ENCODE assay signal across 25 cellular contexts in the genomic region with DNA sequence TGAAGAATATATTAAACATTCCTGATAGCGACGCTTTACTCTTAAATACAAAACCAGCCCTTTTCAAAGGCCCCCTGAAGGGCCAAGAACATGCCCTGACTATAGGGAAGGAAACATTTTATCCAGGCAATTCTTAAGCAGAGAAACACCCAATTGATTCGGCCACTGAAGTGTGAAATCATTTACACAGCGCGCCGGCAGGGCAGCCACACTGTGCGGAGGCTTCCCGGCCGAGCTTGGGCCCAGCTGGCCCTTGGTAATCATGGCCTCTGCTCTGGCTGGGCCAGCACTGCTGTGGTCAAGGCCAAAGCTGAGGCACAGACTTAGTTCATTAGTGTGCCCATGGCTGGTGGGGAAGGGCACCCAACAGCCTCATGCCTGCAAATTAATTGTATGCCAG.
"Had no signal": no experiment of that assay in that cellular context is flagged by ENCODE, and none has a peak within 500 bp of the region (broad histone marks: within the 10 kb centered on the region; RNA-seq: fewer than 3 reads in every experiment).

No MANE protein-coding gene starts in this region.

- H3K27ac Mint-ChIP-seq: naive thymus-derived CD4-positive, alpha-beta T cell; natural killer cell; nephron; stimulated activated naive B cell treated with anti-CD40 and anti-IgM and Interleukin-4, amounts not matched to agents 10 μg/mL and 1 μg/mL and 100 μg/mL, for 72 hours; stimulated activated naive CD8-positive, alpha-beta T cell treated with anti-CD3 and anti-CD28 coated beads, Interleukin-15, Interleukin-2, amounts not matched to agents 100 ng/mL and 50 ng/mL, for 24 hours had no signal

- DNase-seq: naive thymus-derived CD4-positive, alpha-beta T cell; natural killer cell; nucleus accumbens; pancreas; right cardiac atrium; right lobe of liver; sigmoid colon; small intestine; stimulated activated CD4-positive, alpha-beta T cell treated with anti-CD3 and anti-CD28 coated beads, Interleukin-15, amount 100 ng/mL, for 24 hours; stimulated activated CD4-positive, alpha-beta T cell treated with anti-CD3 and anti-CD28 coated beads, Interleukin-2, amount 100 ng/mL, for 24 hours; stimulated activated CD4-positive, alpha-beta T cell treated with anti-CD3 and anti-CD28 coated beads, Interleukin-2, amount 100 ng/mL, for 48 hours; stimulated activated CD4-positive, alpha-beta T cell treated with anti-CD3 and anti-CD28 coated beads, Interleukin-4, amount 100 ng/mL, for 24 hours; stimulated activated naive B cell treated with anti-CD40 and anti-IgM and Interleukin-4, amounts not matched to agents 10 μg/mL and 1 μg/mL and 100 μg/mL, for 72 hours; stimulated activated naive CD4-positive, alpha-beta T cell treated with Interleukin-2 at 50 U/mL for 16 hours; stomach; thyroid gland; trophoblast cell had no signal

- H3K4me3 ChIP-seq: pancreas, prostate gland, right lobe of liver, sigmoid colon, stomach, thoracic aorta, thyroid gland, tibial nerve, upper lobe of left lung, vagina had no signal

- ATAC-seq: naive thymus-derived CD4-positive, alpha-beta T cell; natural killer cell; pancreas; right cardiac atrium; right lobe of liver; stimulated activated naive B cell treated with anti-CD40 and anti-IgM and Interleukin-4, amounts not matched to agents 10 μg/mL and 1 μg/mL and 100 μg/mL, for 72 hours had no signal

- H3K4me1 ChIP-seq: pancreas, prostate gland, right lobe of liver, sigmoid colon, stomach, thyroid gland, tibial nerve, upper lobe of left lung, vagina had no signal

- H3K4me1 Mint-ChIP-seq: naive thymus-derived CD4-positive, alpha-beta T cell; natural killer cell; nephron; stimulated activated naive B cell treated with anti-CD40 and anti-IgM and Interleukin-4, amounts not matched to agents 10 μg/mL and 1 μg/mL and 100 μg/mL, for 72 hours had no signal

- H3K36me3 Mint-ChIP-seq: naive thymus-derived CD4-positive, alpha-beta T cell; natural killer cell; stimulated activated naive B cell treated with anti-CD40 and anti-IgM and Interleukin-4, amounts not matched to agents 10 μg/mL and 1 μg/mL and 100 μg/mL, for 72 hours had no signal

- H3K36me3 ChIP-seq: neutrophil, pancreas, prostate gland, right lobe of liver, sigmoid colon, stomach, thoracic aorta, thyroid gland, tibial nerve, upper lobe of left lung, vagina had no signal

- H3K9me3 Mint-ChIP-seq: natural killer cell; stimulated activated naive B cell treated with anti-CD40 and anti-IgM and Interleukin-4, amounts not matched to agents 10 μg/mL and 1 μg/mL and 100 μg/mL, for 72 hours; stimulated activated naive CD8-positive, alpha-beta T cell treated with anti-CD3 and anti-CD28 coated beads, Interleukin-15, Interleukin-2, amounts not matched to agents 100 ng/mL and 50 ng/mL, for 24 hours had no signal

- H3K9me3 ChIP-seq: neutrophil, pancreas, prostate gland, right lobe of liver, stomach, thoracic aorta, thyroid gland, upper lobe of left lung, vagina had no signal

- H3K4me3 Mint-ChIP-seq: naive thymus-derived CD4-positive, alpha-beta T cell; natural killer cell; nephron; stimulated activated naive B cell treated with anti-CD40 and anti-IgM and Interleukin-4, amounts not matched to agents 10 μg/mL and 1 μg/mL and 100 μg/mL, for 72 hours; stimulated activated naive CD8-positive, alpha-beta T cell treated with anti-CD3 and anti-CD28 coated beads, Interleukin-15, Interleukin-2, amounts not matched to agents 100 ng/mL and 50 ng/mL, for 24 hours had no signal

- H3K27me3 ChIP-seq: neutrophil, pancreas, right lobe of liver, sigmoid colon, stomach, thyroid gland, tibial nerve, upper lobe of left lung, vagina had no signal
